17 cellular contexts compared by ENCODE assay signal in genomic region chr19:10145031-10145430, GRCh38. TPM values are rescaled to one million over a fixed set of nuclear protein-coding genes. Genes with fewer than 3 reads are reported as not detected.
A peak's percentile ranks its signal among the peaks of the same experiment; 100 is the strongest.
DNase-seq lines count a peak whose midpoint lies in the region; ATAC-seq and TF ChIP-seq lines count a peak whose summit lies in the region.
"Had no signal": no experiment of that assay in that cellular context is flagged by ENCODE, and none has a peak within 500 bp of the region (broad histone marks: within the 10 kb centered on the region; RNA-seq: fewer than 3 reads in every experiment).

No MANE protein-coding gene starts in this region.

- H3K27ac Mint-ChIP-seq in CD4-positive, CD25-positive, alpha-beta regulatory T cell, result peak overlapping the region; percentile 76 to 100 (median 77)
- H3K27ac Mint-ChIP-seq in CD8-positive, alpha-beta T cell, result peak overlapping the region; percentile 98
- H3K27ac Mint-ChIP-seq in activated CD8-positive, alpha-beta T cell treated with anti-CD3 and anti-CD28 coated beads, Interleukin-2, amount 10 ng/mL, durations not matched to agents 7 days and 5 days, result peak overlapping the region; percentile 49
- H3K27ac Mint-ChIP-seq in effector memory CD8-positive, alpha-beta T cell, result peak overlapping the region; percentile 31 to 94
- H3K27ac Mint-ChIP-seq in immature natural killer cell, result no peak overlapping the region
- H3K27ac Mint-ChIP-seq: IgD-negative memory B cell had no signal

- H3K27me3 ChIP-seq in CD4-positive, CD25-positive, alpha-beta regulatory T cell (ENCODE audit: control insufficient read depth, insufficient read depth, low read length), result no peaks in the 10 kb centered on the region
- no peaks in the 10 kb centered on the region for H3K27me3 ChIP-seq in CD8-positive, alpha-beta T cell (ENCODE audit: insufficient read depth, low read length)
- H3K27me3 ChIP-seq: BE2C had no signal

- peak overlapping the region; percentile 96 for H3K27ac ChIP-seq in CD4-positive, CD25-positive, alpha-beta regulatory T cell (ENCODE audit: insufficient read depth, low read length, poor library complexity, severe bottlenecking)
- peak overlapping the region; percentile 20 for H3K27ac ChIP-seq in CD8-positive, alpha-beta T cell (ENCODE audit: low read depth, low read length)

- no peaks in the 10 kb centered on the region for H3K9me3 ChIP-seq in CD4-positive, CD25-positive, alpha-beta regulatory T cell (ENCODE audit: control insufficient read depth in 2 of 2, low read length in 2 of 2)
- H3K9me3 ChIP-seq in CD8-positive, alpha-beta T cell (ENCODE audit: low read length), result no peaks in the 10 kb centered on the region
- H3K9me3 ChIP-seq: BE2C had no signal

- intact Hi-C loops in CD8-positive, alpha-beta T cell (cut with DNase I, micrococcal nuclease), result loop anchor here in 1 of 2 experiments (10.0 kb wide), 1 partner anchor 50 kb away; the partner anchor contains the start of gene DNMT1

- peaks cover 0 to 1% (median 0%) of the 10 kb centered on the region in 7 donors for H3K9me3 Mint-ChIP-seq in CD4-positive, CD25-positive, alpha-beta regulatory T cell
- H3K9me3 Mint-ChIP-seq in CD8-positive, alpha-beta T cell, result no peaks in the 10 kb centered on the region
- H3K9me3 Mint-ChIP-seq in activated CD8-positive, alpha-beta T cell treated with anti-CD3 and anti-CD28 coated beads, Interleukin-2, amount 10 ng/mL, durations not matched to agents 7 days and 5 days (ENCODE audit: insufficient read depth), result no peaks in the 10 kb centered on the region
- no peaks in the 10 kb centered on the region for H3K9me3 Mint-ChIP-seq in effector memory CD8-positive, alpha-beta T cell
- H3K9me3 Mint-ChIP-seq in immature natural killer cell, result no peaks in the 10 kb centered on the region
- H3K9me3 Mint-ChIP-seq: IgD-negative memory B cell had no signal

- TF ChIP-seq CTCF in CD8-positive, alpha-beta T cell (IDR thresholded peaks at IDR 0.05), result no peak

- no peak overlapping the region for H3K4me3 Mint-ChIP-seq in CD4-positive, CD25-positive, alpha-beta regulatory T cell
- no peak overlapping the region for H3K4me3 Mint-ChIP-seq in CD8-positive, alpha-beta T cell
- no peak overlapping the region for H3K4me3 Mint-ChIP-seq in activated CD8-positive, alpha-beta T cell treated with anti-CD3 and anti-CD28 coated beads, Interleukin-2, amount 10 ng/mL, durations not matched to agents 7 days and 5 days
- H3K4me3 Mint-ChIP-seq in effector memory CD8-positive, alpha-beta T cell, result no peak overlapping the region
- H3K4me3 Mint-ChIP-seq in immature natural killer cell, result no peak overlapping the region
- H3K4me3 Mint-ChIP-seq: IgD-negative memory B cell had no signal

- H3K4me3 ChIP-seq in CD4-positive, CD25-positive, alpha-beta regulatory T cell (ENCODE audit: low read depth, low read length), result no peak overlapping the region
- H3K4me3 ChIP-seq in CD8-positive, alpha-beta T cell (ENCODE audit: low read depth, low read length), result no peak overlapping the region

- CTCF ChIA-PET in CD8-positive, alpha-beta T cell (lab: Charles Lee), result interaction anchor here (0.8 to 2.3 kb wide), 2 partner anchors 41 to 105 kb away, joined by 3 to 12 read pairs; no protein-coding TSS in a partner anchor
- CTCF ChIA-PET in activated CD8-positive, alpha-beta T cell treated with anti-CD3 and anti-CD28 coated beads, Interleukin-2, amount 10 ng/mL, durations not matched to agents 7 days and 5 days (lab: Charles Lee), result no interaction called here

- peaks cover 49% of the 10 kb centered on the region for H3K4me1 ChIP-seq in CD4-positive, CD25-positive, alpha-beta regulatory T cell (ENCODE audit: control insufficient read depth, insufficient read depth, low read length, poor library complexity, severe bottlenecking)
- peaks cover 45% of the 10 kb centered on the region for H3K4me1 ChIP-seq in CD8-positive, alpha-beta T cell (ENCODE audit: insufficient read depth, low read length)
- H3K4me1 ChIP-seq: BE2C had no signal

- peaks cover 40% of the 10 kb centered on the region for H3K36me3 Mint-ChIP-seq in CD4-positive, CD25-positive, alpha-beta regulatory T cell
- H3K36me3 Mint-ChIP-seq in CD8-positive, alpha-beta T cell, result peaks cover 75% of the 10 kb centered on the region
- H3K36me3 Mint-ChIP-seq in activated CD8-positive, alpha-beta T cell treated with anti-CD3 and anti-CD28 coated beads, Interleukin-2, amount 10 ng/mL, durations not matched to agents 7 days and 5 days (ENCODE audit: low read depth), result peaks cover 79% of the 10 kb centered on the region
- peaks cover 71% of the 10 kb centered on the region for H3K36me3 Mint-ChIP-seq in effector memory CD8-positive, alpha-beta T cell (ENCODE audit: insufficient read depth)
- H3K36me3 Mint-ChIP-seq in immature natural killer cell, result peaks cover 13 to 41% (median 13%) of the 10 kb centered on the region in 3 donors

- no peak for ATAC-seq in CD4-positive, CD25-positive, alpha-beta regulatory T cell (ENCODE audit: low read depth in 2 of 2)
- ATAC-seq in CD8-positive, alpha-beta T cell, result no peak
- ATAC-seq in activated CD8-positive, alpha-beta T cell treated with anti-CD3 and anti-CD28 coated beads, Interleukin-2, amount 10 ng/mL, durations not matched to agents 7 days and 5 days, result no peak
- ATAC-seq in effector memory CD8-positive, alpha-beta T cell (replicated peaks), result no peak

- no peaks in the 10 kb centered on the region for H3K27me3 Mint-ChIP-seq in CD4-positive, CD25-positive, alpha-beta regulatory T cell
- H3K27me3 Mint-ChIP-seq in CD8-positive, alpha-beta T cell (ENCODE audit: low read depth), result no peaks in the 10 kb centered on the region
- H3K27me3 Mint-ChIP-seq in activated CD8-positive, alpha-beta T cell treated with anti-CD3 and anti-CD28 coated beads, Interleukin-2, amount 10 ng/mL, durations not matched to agents 7 days and 5 days (ENCODE audit: low read depth), result no peaks in the 10 kb centered on the region
- no peaks in the 10 kb centered on the region for H3K27me3 Mint-ChIP-seq in effector memory CD8-positive, alpha-beta T cell
- peaks cover 0 to 4% (median 0%) of the 10 kb centered on the region in 3 donors for H3K27me3 Mint-ChIP-seq in immature natural killer cell (ENCODE audit: low read depth in 3 of 3)
- H3K27me3 Mint-ChIP-seq: IgD-negative memory B cell had no signal

- POLR2A ChIA-PET in CD8-positive, alpha-beta T cell (lab: Charles Lee), result no interaction called here
- POLR2A ChIA-PET in activated CD8-positive, alpha-beta T cell treated with anti-CD3 and anti-CD28 coated beads, Interleukin-2, amount 10 ng/mL, durations not matched to agents 7 days and 5 days (lab: Charles Lee), result interaction anchor here (0.5 kb wide), 1 partner anchor 565 kb away, joined by 3 read pairs; no protein-coding TSS in a partner anchor

- no peak for DNase-seq in CD4-positive, CD25-positive, alpha-beta regulatory T cell
- no peak for DNase-seq in CD8-positive, alpha-beta T cell
- DNase-seq in activated CD8-positive, alpha-beta T cell treated with anti-CD3 and anti-CD28 coated beads, Interleukin-2, amount 10 ng/mL, durations not matched to agents 7 days and 5 days, result no peak
- DNase-seq in effector memory CD8-positive, alpha-beta T cell, result no peak
- DNase-seq in immature natural killer cell (no peak), DMS153 (lab: John Stamatoyannopoulos, UW) (no peak), amygdala (lab: John Stamatoyannopoulos, UW) (no peak)
- DNase-seq: BE2C, COR-L47, HCEC 1CT, NCI-H1436 treated with DMSO at 0.1 percent for 48 hours, NCI-H2081 treated with DMSO at 0.1 percent for 48 hours, NCI-H2227 treated with DMSO at 0.1 percent for 48 hours, NCI-H524 treated with DMSO at 0.1 percent for 48 hours, SIG-M5 had no signal

- peaks cover 55% of the 10 kb centered on the region for H3K36me3 ChIP-seq in CD4-positive, CD25-positive, alpha-beta regulatory T cell (ENCODE audit: control insufficient read depth, insufficient read depth, low read length)
- peaks cover 48% of the 10 kb centered on the region for H3K36me3 ChIP-seq in CD8-positive, alpha-beta T cell (ENCODE audit: insufficient read depth, low read length)

- H3K4me1 Mint-ChIP-seq in CD4-positive, CD25-positive, alpha-beta regulatory T cell, result peaks cover 6 to 48% (median 15%) of the 10 kb centered on the region in 4 donors
- H3K4me1 Mint-ChIP-seq in CD8-positive, alpha-beta T cell (ENCODE audit: low read depth), result peaks cover 41% of the 10 kb centered on the region
- H3K4me1 Mint-ChIP-seq in activated CD8-positive, alpha-beta T cell treated with anti-CD3 and anti-CD28 coated beads, Interleukin-2, amount 10 ng/mL, durations not matched to agents 7 days and 5 days (ENCODE audit: low read depth), result peaks cover 49% of the 10 kb centered on the region
- H3K4me1 Mint-ChIP-seq in effector memory CD8-positive, alpha-beta T cell (ENCODE audit: low read depth in 2 of 2), result peaks cover 12 to 25% of the 10 kb centered on the region in 2 donors
- H3K4me1 Mint-ChIP-seq in immature natural killer cell, result peaks cover 15 to 17% of the 10 kb centered on the region in 2 donors

RNA-seq across cellular contexts. Expression of gene EIF3G, which starts 25.3 kb away (rescaled TPM):
- total RNA-seq in CD4-positive, CD25-positive, alpha-beta regulatory T cell, result 328 TPM
- polyA plus RNA-seq in CD4-positive, CD25-positive, alpha-beta regulatory T cell, result 100 to 1,000 TPM; 243 to 257 (median 253) TPM
- 100 to 1,000 TPM; 331 to 334 TPM for total RNA-seq in CD8-positive, alpha-beta T cell
- total RNA-seq in activated CD8-positive, alpha-beta T cell treated with anti-CD3 and anti-CD28 coated beads, Interleukin-2, amount 10 ng/mL, durations not matched to agents 7 days and 5 days, result 100 to 1,000 TPM; 229 to 241 TPM
- polyA plus RNA-seq in immature natural killer cell, result 100 to 1,000 TPM; 334 to 509 (median 485) TPM

RNA-seq across cellular contexts. Expression of gene P2RY11, which starts 33.5 kb away (rescaled TPM):
- total RNA-seq in CD4-positive, CD25-positive, alpha-beta regulatory T cell, result 23.0 TPM
- polyA plus RNA-seq in CD4-positive, CD25-positive, alpha-beta regulatory T cell, result 1 to 10 TPM in 3 of 4 donors, under 1 TPM in 1; 0.64 to 2.2 (median 1.6) TPM
- total RNA-seq in CD8-positive, alpha-beta T cell, result 10 to 100 TPM; 74.4 to 76.3 TPM
- 10 to 100 TPM; 50.4 to 53.6 TPM for total RNA-seq in activated CD8-positive, alpha-beta T cell treated with anti-CD3 and anti-CD28 coated beads, Interleukin-2, amount 10 ng/mL, durations not matched to agents 7 days and 5 days
- polyA plus RNA-seq in immature natural killer cell, result 10 to 100 TPM in 1 of 3 donors, 1 to 10 TPM in 2; 2.6 to 26.7 (median 6.9) TPM

RNA-seq across cellular contexts. Expression of gene PPAN, which starts 38.9 kb away (rescaled TPM):
- 62.2 TPM for total RNA-seq in CD4-positive, CD25-positive, alpha-beta regulatory T cell
- polyA plus RNA-seq in CD4-positive, CD25-positive, alpha-beta regulatory T cell, result 10 to 100 TPM; 14.1 to 29.2 (median 21.7) TPM
- 100 to 1,000 TPM in 1 of 2 experiments, 10 to 100 TPM in 1; 97.6 to 114 TPM for total RNA-seq in CD8-positive, alpha-beta T cell
- 100 to 1,000 TPM; 107 to 121 TPM for total RNA-seq in activated CD8-positive, alpha-beta T cell treated with anti-CD3 and anti-CD28 coated beads, Interleukin-2, amount 10 ng/mL, durations not matched to agents 7 days and 5 days
- 10 to 100 TPM; 12.1 to 44.8 (median 18.4) TPM for polyA plus RNA-seq in immature natural killer cell

RNA-seq across cellular contexts. Expression of gene ANGPTL6, which starts 42.6 kb away (rescaled TPM):
- total RNA-seq in CD4-positive, CD25-positive, alpha-beta regulatory T cell, result 0.30 TPM
- polyA plus RNA-seq in CD4-positive, CD25-positive, alpha-beta regulatory T cell, result under 1 TPM; 0.18 to 0.53 (median 0.22) TPM
- 1 to 10 TPM; 1.2 TPM for total RNA-seq in CD8-positive, alpha-beta T cell
- total RNA-seq in activated CD8-positive, alpha-beta T cell treated with anti-CD3 and anti-CD28 coated beads, Interleukin-2, amount 10 ng/mL, durations not matched to agents 7 days and 5 days, result 1 to 10 TPM; 3.7 to 3.9 TPM
- polyA plus RNA-seq in immature natural killer cell, result 1 to 10 TPM in 2 of 3 donors, under 1 TPM in 1; 0.53 to 1.9 (median 1.2) TPM
- total RNA-seq: RPMI7951 had no signal

RNA-seq across cellular contexts. Expression of gene DNMT1, which starts 49.7 kb away (rescaled TPM):
- total RNA-seq in CD4-positive, CD25-positive, alpha-beta regulatory T cell, result 259 TPM
- polyA plus RNA-seq in CD4-positive, CD25-positive, alpha-beta regulatory T cell, result 100 to 1,000 TPM in 1 of 4 donors, 10 to 100 TPM in 3; 78.8 to 103 (median 97.6) TPM
- total RNA-seq in CD8-positive, alpha-beta T cell, result 100 to 1,000 TPM; 135 to 154 TPM
- total RNA-seq in activated CD8-positive, alpha-beta T cell treated with anti-CD3 and anti-CD28 coated beads, Interleukin-2, amount 10 ng/mL, durations not matched to agents 7 days and 5 days, result 100 to 1,000 TPM; 408 to 412 TPM
- polyA plus RNA-seq in immature natural killer cell, result 100 to 1,000 TPM in 1 of 3 donors, 10 to 100 TPM in 2; 21.8 to 162 (median 43.3) TPM

Comparison
In these comparisons a context has a peak if more than half of its experiments do, and no peak if none do; other contexts are left out.
1. H3K27ac Mint-ChIP-seq: peak in CD4-positive, CD25-positive, alpha-beta regulatory T cell (3 of 3), CD8-positive, alpha-beta T cell (single experiment), activated CD8-positive, alpha-beta T cell treated with anti-CD3 and anti-CD28 coated beads, Interleukin-2, amount 10 ng/mL, durations not matched to agents 7 days and 5 days (single experiment) and effector memory CD8-positive, alpha-beta T cell (2 of 2); none in immature natural killer cell (0 of 6).